In genomic region chr17:50865060-50865867, GRCh38 we compare ENCODE assay signal across 8 cellular contexts. TPM values are rescaled to one million over a fixed set of nuclear protein-coding genes. Genes with fewer than 3 reads are reported as not detected.
DNase-seq lines count a peak whose midpoint lies in the region; TF ChIP-seq lines count a peak whose summit lies in the region.

No MANE protein-coding gene starts in this region.

- H3K9ac ChIP-seq in mammary epithelial cell (ENCODE audit: insufficient read depth, low read length), result peak overlapping the region; percentile 98

- no peak for TF ChIP-seq POLR2A in NB4 (IDR thresholded peaks at IDR 0.05; ENCODE audit: extremely low read depth, insufficient read length)

- no peaks in the 10 kb centered on the region for H3K27me3 ChIP-seq in mammary epithelial cell (ENCODE audit: insufficient read depth, low read length)

- H3K4me2 ChIP-seq in mammary epithelial cell (ENCODE audit: insufficient read depth, low read depth, low read length), result peak overlapping the region; percentile 80

- no peaks in the 10 kb centered on the region for H3K9me3 ChIP-seq in mammary epithelial cell (replicated peaks; ENCODE audit: insufficient read depth, low read length)

- dilution Hi-C loops in mammary epithelial cell (cut with HindIII; ENCODE audit: low sequenced_read_pairs), result loop anchor here (5.0 kb wide), 1 partner anchor 37 kb away; no protein-coding TSS in a partner anchor

- peaks cover 16% of the 10 kb centered on the region for H3K4me1 ChIP-seq in mammary epithelial cell (ENCODE audit: insufficient read depth, low read length)

- no peak overlapping the region for H2AFZ ChIP-seq in mammary epithelial cell (ENCODE audit: low read depth, low read length)

- peaks cover 52% of the 10 kb centered on the region for H3K79me2 ChIP-seq in mammary epithelial cell (ENCODE audit: insufficient read depth, low read length)

- peak overlapping the region; percentile 93 for H3K27ac ChIP-seq in mammary epithelial cell (ENCODE audit: insufficient read depth, low read depth, low read length)
- H3K27ac ChIP-seq in skin epidermis, result peak overlapping the region; percentile 91 to 100 (median 98)

- H3K36me3 ChIP-seq in mammary epithelial cell (ENCODE audit: insufficient read depth, low read length), result peaks cover 13% of the 10 kb centered on the region

- no peak for TF ChIP-seq CTCF in NB4 (IDR thresholded peaks at IDR 0.05; ENCODE audit: low read depth, low read length)
- no peak for TF ChIP-seq CTCF in mammary epithelial cell (conservative IDR thresholded peaks at IDR 0.05 in 1 of 2, IDR thresholded peaks at IDR 0.05 in 1 of 2; ENCODE audit: extremely low read depth in 1 of 2, insufficient read depth in 1 of 2, low read depth in 1 of 2, low read length in 2 of 2)

- no TSS peak for BruUV-seq in mammary epithelial cell (replicated peaks; lab: Mats Ljungman, UMichigan)

- H4K20me1 ChIP-seq in mammary epithelial cell (ENCODE audit: insufficient read depth, low read length), result peaks cover 8% of the 10 kb centered on the region

- intact Hi-C loops in mammary epithelial cell (cut with micrococcal nuclease), result no loop called here

- in situ Hi-C loops in mammary epithelial cell (cut with MboI; ENCODE audit: low sequenced_read_pairs in 2 of 2), result no loop called here

- WGBS in mammary epithelial cell (ENCODE audit: low coverage, missing lambda C conversion rate), result under 1% methylated on average over 12 of the region's 50 CpGs

- peak overlapping the region; percentile 74 for H3K4me3 ChIP-seq in NB4 (ENCODE audit: low read depth, low read length)
- H3K4me3 ChIP-seq in mammary epithelial cell (replicated peaks in 1 of 3; ENCODE audit: insufficient read depth in 1 of 3, low read depth in 2 of 3, low read length in 3 of 3), result peak overlapping the region; percentile 88 to 97 (median 94)
- peak overlapping the region; percentile 67 to 100 (median 97) for H3K4me3 ChIP-seq in skin epidermis

- DNase-seq in ELR (ENCODE audit: low read depth), result peak; percentile 63
- peak; percentile 44 for DNase-seq in HCEC 1CT
- peak; percentile 73 for DNase-seq in NB4 (ENCODE audit: low read depth)
- peak; percentile 26 for DNase-seq in T1000 (lab: John Stamatoyannopoulos, UW)
- DNase-seq in mammary epithelial cell, result peak; percentile 58
- DNase-seq in iris pigment epithelial cell (ENCODE audit: low read depth), result peak; percentile 42
- DNase-seq in dedifferentiated amniotic fluid mesenchymal stem cell (ENCODE audit: extremely low spot score), result no peak

- CTCF ChIA-PET in mammary epithelial cell (lab: Charles Lee; ENCODE audit: low non-redundant PET), result no interaction called here

RNA-seq across cellular contexts. Expression of gene TOB1, which starts 0.9 kb away (rescaled TPM):
- total RNA-seq in mammary epithelial cell, result 100 to 1,000 TPM in 1 of 2 donors, 10 to 100 TPM in 1; 51.2 to 149 TPM
- polyA plus RNA-seq in mammary epithelial cell, result 89.6 TPM
- 94.4 TPM for polyA minus RNA-seq in mammary epithelial cell

RNA-seq across cellular contexts. Expression of gene WFIKKN2, which starts 29.9 kb away (rescaled TPM):
- not detected for total RNA-seq in mammary epithelial cell
- not detected for polyA plus RNA-seq in mammary epithelial cell
- polyA minus RNA-seq in mammary epithelial cell, result not detected
